Comparison of ENCODE assay signal across 1 cellular context in the genomic region with DNA sequence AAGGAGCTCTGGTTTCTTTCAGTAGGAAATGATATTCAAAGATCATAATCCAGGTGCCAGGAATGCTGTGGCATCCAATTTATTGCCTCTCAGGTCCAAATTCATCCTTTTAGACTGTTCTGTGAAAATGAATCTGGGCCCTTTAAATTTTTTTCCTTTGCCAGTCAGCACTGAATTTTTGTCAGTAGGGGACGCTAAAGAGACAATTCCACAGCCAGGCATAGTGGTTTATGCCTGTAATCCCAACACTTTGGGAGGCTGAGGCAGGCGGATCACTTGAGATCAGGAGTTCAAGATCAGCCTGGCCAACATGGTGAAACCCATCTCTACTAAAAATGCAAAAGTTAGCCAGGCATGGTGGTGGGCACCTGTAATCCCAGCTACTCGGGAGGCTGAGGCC.
TF ChIP-seq lines count a peak whose summit lies in the region.
"Not testable (repeated sequence)": the region's sequence is repeated elsewhere in the genome, so short reads cannot be mapped to it uniquely, and the experiment has no call there.

No MANE protein-coding gene starts in this region.

TF ChIP-seq in K562, 482 proteins besides CTCF, POLR2A, EP300 and RAD21:
- TF ChIP-seq TEAD4 (IDR thresholded peaks at IDR 0.05; ENCODE audit: low read length) (peak; percentile 69), TEAD2 (tag; IDR thresholded peaks at IDR 0.05) (peak; percentile 90), CC2D1A (IDR thresholded peaks at IDR 0.05) (0 out of 2 replicates have a peak, but pooled peaks have one; percentile 46), TEAD1 (CRISPR knock-in tag; IDR thresholded peaks at IDR 0.05) (peak; percentile 76 to 93), BCOR (IDR thresholded peaks at IDR 0.05) (peak; percentile 26; the same call in 1 of the 2 replicates), CBX3 (IDR thresholded peaks at IDR 0.05; ENCODE audit: borderline replicate concordance in 1 of 2, low read length in 2 of 2) (0 out of 3 replicates have a peak, but pooled peaks of 1 of the 2 experiments have one; percentile 33), ZNF384 (IDR thresholded peaks at IDR 0.05; ENCODE audit: low read depth, low read length) (peak; percentile 32; the same call in 1 of the 2 replicates)
- TF ChIP-seq TEAD4 (CRISPR knock-in tag; IDR thresholded peaks at IDR 0.05; ENCODE audit: borderline replicate concordance): not testable (repeated sequence)
